17 cellular contexts compared by ENCODE assay signal in genomic region chr1:181116819-181117390, GRCh38. TPM values are rescaled to one million over a fixed set of nuclear protein-coding genes. Genes with fewer than 3 reads are reported as not detected.
DNase-seq lines count a peak whose midpoint lies in the region; ATAC-seq and TF ChIP-seq lines count a peak whose summit lies in the region.
"Had no signal": no experiment of that assay in that cellular context is flagged by ENCODE, and none has a peak within 500 bp of the region (broad histone marks: within the 10 kb centered on the region; RNA-seq: fewer than 3 reads in every experiment).

No MANE protein-coding gene starts in this region.

- intact Hi-C loops in breast epithelium (cut with DNase I; ENCODE audit: low total_unique reads): no loop called here

- peak overlapping the region; percentile 89 to 91 for H3K27ac ChIP-seq in breast epithelium
- H3K27ac ChIP-seq in lung (ENCODE audit: low read depth in 1 of 2, low read length in 1 of 2): peak overlapping the region; percentile 17 to 69
- H3K27ac ChIP-seq in right atrium auricular region: no peak overlapping the region
- H3K27ac ChIP-seq: ascending aorta had no signal

- H3K4me3 ChIP-seq in breast epithelium: no peak overlapping the region
- H3K4me3 ChIP-seq in lung: no peak overlapping the region
- no peak overlapping the region for H3K4me3 ChIP-seq in right atrium auricular region
- H3K4me3 ChIP-seq: ascending aorta, mucosa of descending colon had no signal

- H3K27me3 Mint-ChIP-seq in HFFc6 (ENCODE audit: insufficient read depth) (no peaks in the 10 kb centered on the region), type B pancreatic cell (peaks cover 3% of the 10 kb centered on the region)

- H3K9me3 ChIP-seq in breast epithelium: no peaks in the 10 kb centered on the region
- no peaks in the 10 kb centered on the region for H3K9me3 ChIP-seq in lung (ENCODE audit: control insufficient read depth in 2 of 2, insufficient read depth in 1 of 2, low read length in 1 of 2)
- no peaks in the 10 kb centered on the region for H3K9me3 ChIP-seq in right atrium auricular region
- H3K9me3 ChIP-seq: ascending aorta, mucosa of descending colon, SK-N-SH had no signal

- no peak for TF ChIP-seq POLR2A in breast epithelium (IDR thresholded peaks at IDR 0.05)

- TF ChIP-seq CTCF in HFFc6 (IDR thresholded peaks at IDR 0.05) (no peak), breast epithelium (IDR thresholded peaks at IDR 0.05) (no peak), lung (IDR thresholded peaks at IDR 0.05; ENCODE audit: control extremely low read depth, extremely low read depth) (no peak), type B pancreatic cell (conservative IDR thresholded peaks at IDR 0.05) (no peak), right atrium auricular region (IDR thresholded peaks at IDR 0.05) (no peak)

- no peak overlapping the region for H3K4me3 Mint-ChIP-seq in HFFc6
- no peak overlapping the region for H3K4me3 Mint-ChIP-seq in type B pancreatic cell
- H3K4me3 Mint-ChIP-seq: activated CD8-positive, alpha-beta T cell treated with anti-CD3 and anti-CD28 coated beads, Interleukin-2, amount 10 ng/mL, durations not matched to agents 7 days and 5 days; activated naive CD4-positive, alpha-beta T cell treated with anti-CD3 and anti-CD28 coated beads, Interleukin-2, amount 10 ng/mL, durations not matched to agents 7 days and 5 days; activated T-cell treated with anti-CD3 and anti-CD28 coated beads, Interleukin-2, amount 50 U/mL, for 4 hours; CD8-positive, alpha-beta T cell had no signal

- H3K27me3 ChIP-seq in breast epithelium: no peaks in the 10 kb centered on the region
- no peaks in the 10 kb centered on the region for H3K27me3 ChIP-seq in lung (ENCODE audit: control insufficient read depth, insufficient read depth)
- H3K27me3 ChIP-seq in right atrium auricular region: no peaks in the 10 kb centered on the region
- H3K27me3 ChIP-seq: ascending aorta had no signal

- no peaks in the 10 kb centered on the region for H3K36me3 Mint-ChIP-seq in HFFc6 (ENCODE audit: low read depth)
- no peaks in the 10 kb centered on the region for H3K36me3 Mint-ChIP-seq in type B pancreatic cell
- H3K36me3 Mint-ChIP-seq: activated naive CD4-positive, alpha-beta T cell treated with anti-CD3 and anti-CD28 coated beads, Interleukin-2, amount 10 ng/mL, durations not matched to agents 7 days and 5 days; CD8-positive, alpha-beta T cell had no signal

- 77 to 90% methylated on average over 3 of the region's 3 CpGs for WGBS in lung, 2 donors

- ATAC-seq in lung (ENCODE audit: insufficient read depth, low FRiP score): no peak
- ATAC-seq: activated CD8-positive, alpha-beta T cell treated with anti-CD3 and anti-CD28 coated beads, Interleukin-2, amount 10 ng/mL, durations not matched to agents 7 days and 5 days; activated T-cell treated with anti-CD3 and anti-CD28 coated beads, Interleukin-2, amount 50 U/mL, for 4 hours; CD8-positive, alpha-beta T cell had no signal

- H3K9me3 Mint-ChIP-seq in HFFc6: no peaks in the 10 kb centered on the region
- H3K9me3 Mint-ChIP-seq in type B pancreatic cell: peaks cover 16% of the 10 kb centered on the region
- H3K9me3 Mint-ChIP-seq: activated naive CD4-positive, alpha-beta T cell treated with anti-CD3 and anti-CD28 coated beads, Interleukin-2, amount 10 ng/mL, durations not matched to agents 7 days and 5 days; activated T-cell treated with anti-CD3 and anti-CD28 coated beads, Interleukin-2, amount 50 U/mL, for 4 hours; CD8-positive, alpha-beta T cell had no signal

- H3K36me3 ChIP-seq in breast epithelium (no peaks in the 10 kb centered on the region), lung (ENCODE audit: control insufficient read depth in 2 of 2, insufficient read depth in 2 of 2, low read length in 2 of 2) (no peaks in the 10 kb centered on the region), right atrium auricular region (no peaks in the 10 kb centered on the region)
- H3K36me3 ChIP-seq: ascending aorta had no signal

- H3K27ac Mint-ChIP-seq in HFFc6 (peak overlapping the region; percentile 88), type B pancreatic cell (peak overlapping the region; percentile 97)
- H3K27ac Mint-ChIP-seq: activated CD8-positive, alpha-beta T cell treated with anti-CD3 and anti-CD28 coated beads, Interleukin-2, amount 10 ng/mL, durations not matched to agents 7 days and 5 days; activated naive CD4-positive, alpha-beta T cell treated with anti-CD3 and anti-CD28 coated beads, Interleukin-2, amount 10 ng/mL, durations not matched to agents 7 days and 5 days; CD8-positive, alpha-beta T cell had no signal

- no peak for DNase-seq in HFFc6
- no peak for DNase-seq in breast epithelium (ENCODE audit: low spot score in 2 of 2)
- no peak for DNase-seq in lung (ENCODE audit: low spot score)
- DNase-seq in type B pancreatic cell (ENCODE audit: extremely low spot score, unreplicated experiment): no peak
- no peak for DNase-seq in nucleus accumbens (lab: John Stamatoyannopoulos, UW)
- no peak for DNase-seq in right atrium auricular region (ENCODE audit: low spot score)
- DNase-seq in NCI-H1105 treated with DMSO at 0.1 percent for 48 hours (lab: John Stamatoyannopoulos, UW): no peak
- DNase-seq: activated CD4-positive, CD25-positive, alpha-beta regulatory T cell; activated CD8-positive, alpha-beta T cell treated with anti-CD3 and anti-CD28 coated beads, Interleukin-2, amount 10 ng/mL, durations not matched to agents 7 days and 5 days; activated naive CD4-positive, alpha-beta T cell treated with anti-CD3 and anti-CD28 coated beads, Interleukin-2, amount 10 ng/mL, durations not matched to agents 7 days and 5 days; activated T-cell treated with anti-CD3 and anti-CD28 coated beads, Interleukin-2, amount 50 U/mL, for 4 hours; CD8-positive, alpha-beta T cell; DND-41; left cardiac atrium; SK-N-SH had no signal

- peaks cover 6 to 17% of the 10 kb centered on the region in 2 donors for H3K4me1 ChIP-seq in breast epithelium
- peaks cover 9 to 25% of the 10 kb centered on the region in 2 donors for H3K4me1 ChIP-seq in lung (ENCODE audit: control insufficient read depth in 2 of 2, insufficient read depth in 2 of 2, low read length in 2 of 2)
- peaks cover 0 to 23% of the 10 kb centered on the region in 2 donors for H3K4me1 ChIP-seq in right atrium auricular region

- H3K4me1 Mint-ChIP-seq in HFFc6 (ENCODE audit: low read depth) (peaks cover 70% of the 10 kb centered on the region), type B pancreatic cell (ENCODE audit: unreplicated experiment) (peaks cover 53% of the 10 kb centered on the region)

RNA-seq across cellular contexts. Expression of gene IER5, which starts 28.4 kb away (rescaled TPM):
- 10 to 100 TPM; 35.7 to 49.1 (median 43.4) TPM for total RNA-seq in HFFc6 (2021; fragmentation: NEBNext Ultra II Directional; extraction: Animal tissue kit (Norgen Biotek cat#: 25700))
- total RNA-seq in breast epithelium: 10 to 100 TPM in 2 of 3 donors, 1 to 10 TPM in 1; 6.9 to 19.7 (median 18.1) TPM
- 10 to 100 TPM; 18.6 to 33.2 TPM for total RNA-seq in lung
- polyA plus RNA-seq in lung: 10 to 100 TPM; 19.2 to 34.5 TPM
- total RNA-seq in type B pancreatic cell (ENCODE audit: low replicate concordance): 16.6 and 27.7 TPM in 2 replicates
- 10 to 100 TPM; 25.6 to 55.1 TPM for total RNA-seq in right atrium auricular region

Comparison
In these comparisons a context has a peak if more than half of its experiments do, and no peak if none do; other contexts are left out.
1. H3K27ac ChIP-seq: peak in breast epithelium (2 of 2) and lung (2 of 2); none in right atrium auricular region (0 of 2).